9 cellular contexts compared by ENCODE assay signal in genomic region chr15:75274509-75275107, GRCh38. TPM values are rescaled to one million over a fixed set of nuclear protein-coding genes. Genes with fewer than 3 reads are reported as not detected.
DNase-seq lines count a peak whose midpoint lies in the region; ATAC-seq, FAIRE-seq and TF ChIP-seq lines count a peak whose summit lies in the region.
"Not testable (repeated sequence)": the region's sequence is repeated elsewhere in the genome, so short reads cannot be mapped to it uniquely, and the experiment has no call there.
"Had no signal": no experiment of that assay in that cellular context is flagged by ENCODE, and none has a peak within 500 bp of the region (broad histone marks: within the 10 kb centered on the region; RNA-seq: fewer than 3 reads in every experiment).

No MANE protein-coding gene starts in this region.

- H3K23me2 ChIP-seq in H9 (ENCODE audit: insufficient read length, low read depth, low read length, poor library complexity, severe bottlenecking) = not testable (repeated sequence)

- 0 out of 5 replicates have a peak overlapping the region, but pooled peaks of 1 of the 2 experiments have one; percentile 41 for H3K4me3 Mint-ChIP-seq in H9

- not testable (repeated sequence) for H3K4me2 ChIP-seq in H9 (ENCODE audit: insufficient read depth, insufficient read length, low read length)

- H3T11ph ChIP-seq in H9 (ENCODE audit: low read length) = not testable (repeated sequence)

- not testable (repeated sequence) for H3K18ac ChIP-seq in H9 (ENCODE audit: insufficient read length, low read depth, low read length)

- not testable (repeated sequence) for H4K5ac ChIP-seq in H9 (ENCODE audit: insufficient read length, low read depth, low read length)

- not testable (repeated sequence) for H3K9me3 Mint-ChIP-seq in H9

- not testable (repeated sequence) for H3K27ac ChIP-seq in H9 (ENCODE audit: insufficient read length, low read depth, low read length); testis

- H2AFZ ChIP-seq in H9 (ENCODE audit: low read length) = not testable (repeated sequence)

- not testable (repeated sequence) for H3K79me1 ChIP-seq in H9 (ENCODE audit: insufficient read depth, low read depth, low read length, poor library complexity, severe bottlenecking)

- WGBS in H9 (ENCODE audit: extremely low coverage, insufficient read length, low lambda C conversion rate) = no CpG with 5 or more reads among the region's 5 CpGs
- 77 to 82% methylated on average over 4 to 5 of the region's 5 CpGs for WGBS in testis, 2 donors

- H3K27me3 Mint-ChIP-seq in H9 (ENCODE audit: low read depth) = not testable (repeated sequence)

- H2BK5ac ChIP-seq in H9 (ENCODE audit: insufficient read length, low read length) = not testable (repeated sequence)

- TF ChIP-seq POLR2A in testis (IDR thresholded peaks at IDR 0.05) = not testable (repeated sequence)

- not testable (repeated sequence) for FAIRE-seq in RCC 7860 (lab: Jason Lieb, UNC)

- not testable (repeated sequence) for H3K36me3 ChIP-seq in testis (ENCODE audit: low read depth, missing control alignments)

- H3K27me3 ChIP-seq in H9 (ENCODE audit: insufficient read depth, low read length); testis: not testable (repeated sequence)

- H2BK20ac ChIP-seq in H9 (ENCODE audit: low read depth, low read length, poor library complexity, severe bottlenecking) = not testable (repeated sequence)

- H3K23ac ChIP-seq in H9 (ENCODE audit: insufficient read length, low read depth, low read length) = not testable (repeated sequence)

- ATAC-seq in sciatic nerve = peak; percentile 62

- H3K36me3 Mint-ChIP-seq in H9 (ENCODE audit: insufficient read depth in 1 of 3, low read depth in 3 of 3) = not testable (repeated sequence)

- H3K14ac ChIP-seq in H9 (ENCODE audit: insufficient read depth, low read length) = not testable (repeated sequence)

- H2BK120ac ChIP-seq in H9 (ENCODE audit: low read depth, low read length, poor library complexity, severe bottlenecking) = not testable (repeated sequence)

- DNase-seq in ELF-1 (ENCODE audit: low read depth, low spot score) (peak; percentile 13), H9 (peak; percentile 62), RCC 7860 (ENCODE audit: low spot score) (peak; percentile 20), choroid plexus epithelial cell (ENCODE audit: low read depth) (peak; percentile 51), islet precursor cell (peak; percentile 57), sciatic nerve (ENCODE audit: low spot score) (peak; percentile 74), testis (peak; percentile 92)
- DNase-seq in activated CD8-positive, alpha-beta memory T cell treated with anti-CD3 and anti-CD28 coated beads, Interleukin-2, amount 50 U/mL, for 48 hours = peak; percentile 84

- H3K4me3 ChIP-seq in choroid plexus epithelial cell (ENCODE audit: low read depth, low read length); testis: not testable (repeated sequence)

- not testable (repeated sequence) for H3K9me3 ChIP-seq in H9 (ENCODE audit: control insufficient read depth, low read depth, low read length); testis

- H2AK5ac ChIP-seq in H9 (ENCODE audit: insufficient read length, low read length) = not testable (repeated sequence)

- H3K56ac ChIP-seq in H9 (ENCODE audit: insufficient read length, low read depth, low read length) = not testable (repeated sequence)

- H2BK15ac ChIP-seq in H9 (ENCODE audit: low read depth, low read length) = not testable (repeated sequence)

- not testable (repeated sequence) for H3K9ac ChIP-seq in H9 (ENCODE audit: extremely low read depth, insufficient read length, low read length)

- peak overlapping the region in 2 of 3 experiments; percentile 68 to 83; a peak in 3 of 7 replicates for H3K27ac Mint-ChIP-seq in H9

- H3K4ac ChIP-seq in H9 (ENCODE audit: low read depth, low read length) = not testable (repeated sequence)

- H4K8ac ChIP-seq in H9 (replicated peaks; ENCODE audit: insufficient read length, low read depth, low read length) = not testable (repeated sequence)

- not testable (repeated sequence) for H4K91ac ChIP-seq in H9 (ENCODE audit: insufficient read length, low read depth, low read length)

- intact Hi-C loops in sciatic nerve (cut with DNase I); testis (cut with DNase I; ENCODE audit: low total_unique reads): not testable (repeated sequence)

- H3K4me1 Mint-ChIP-seq in H9 = peaks cover 7 to 11% of the 10 kb centered on the region in 2 experiments

- TF ChIP-seq CTCF in H9 (conservative IDR thresholded peaks at IDR 0.05) = peak; percentile 79
- peak; percentile 52 for TF ChIP-seq CTCF in choroid plexus epithelial cell (conservative IDR thresholded peaks at IDR 0.05; ENCODE audit: low read depth, low read length)
- peak; percentile 19 to 46 (median 26) for TF ChIP-seq CTCF in testis (IDR thresholded peaks at IDR 0.05)

- H4K20me1 ChIP-seq in H9 (ENCODE audit: control insufficient read depth, insufficient read depth, insufficient read length) = not testable (repeated sequence)

- H3K4me1 ChIP-seq in H9 (ENCODE audit: insufficient read depth, low read length); testis: not testable (repeated sequence)

- H2BK12ac ChIP-seq in H9 (ENCODE audit: insufficient read length, low read depth, low read length) = not testable (repeated sequence)

- H3K79me2 ChIP-seq in H9 (ENCODE audit: insufficient read depth, low read length) = not testable (repeated sequence)

RNA-seq across cellular contexts. Expression of gene GOLGA6D, which starts 8.0 kb away (rescaled TPM):
- 0.35 and 0.37 TPM in 2 replicates for total RNA-seq in H9 (2021)
- 0.18 TPM for total RNA-seq in sciatic nerve
- 10 to 100 TPM; 13.1 to 29.8 TPM for total RNA-seq in testis
- polyA plus RNA-seq in testis (ENCODE audit: insufficient read depth, low read depth, low replicate concordance) = 13.3 TPM
- polyA plus RNA-seq: adipose tissue had no signal

RNA-seq across cellular contexts. Expression of gene GOLGA6C, which starts 16.5 kb away (rescaled TPM):
- total RNA-seq in H9 (2021) (not detected in 2 replicates), sciatic nerve (not detected), testis (10 to 100 TPM in 1 of 2 donors, 1 to 10 TPM in 1; 9.1 to 16.1 TPM)
- 15.1 TPM for polyA plus RNA-seq in testis (ENCODE audit: insufficient read depth, low read depth, low replicate concordance)

Comparison
In these comparisons a context has a peak if more than half of its experiments do, and no peak if none do; other contexts are left out.
1. DNase-seq: peak in every context shown above with its lines; median percentile 92 in testis; 84 in activated CD8-positive, alpha-beta memory T cell treated with anti-CD3 and anti-CD28 coated beads, Interleukin-2, amount 50 U/mL, for 48 hours; 74 in sciatic nerve; 62 in H9; 57 in islet precursor cell; 51 in choroid plexus epithelial cell; 20 in RCC 7860; 13 in ELF-1.
2. CTCF ChIP-seq: peak in every context shown above with its lines; median percentile 79 in H9; 52 in choroid plexus epithelial cell; 26 in testis.
3. RNA of gene GOLGA6D, which starts 8.0 kb away (total RNA-seq): 13.1 to 29.8 TPM in testis; 0.35 to 0.37 TPM in H9 and 0.18 TPM in sciatic nerve (single experiment); every median in the first group is over 10 times any median in the second.
4. RNA of gene GOLGA6C, which starts 16.5 kb away (total RNA-seq): 9.1 to 16.1 TPM in testis; not detected in H9 and not detected in sciatic nerve (single experiment); every median in the first group is over 10 times any median in the second.